Comparison of ENCODE assay signal across 21 cellular contexts in genomic region chr15:79689030-79689429, GRCh38.
"Had no signal": no experiment of that assay in that cellular context is flagged by ENCODE, and none has a peak within 500 bp of the region (broad histone marks: within the 10 kb centered on the region; RNA-seq: fewer than 3 reads in every experiment).

No MANE protein-coding gene starts in this region.

- H3K36me3 ChIP-seq: esophagus muscularis mucosa, gastrocnemius medialis, heart right ventricle, spleen, thoracic aorta, transverse colon had no signal

- ATAC-seq: gastrocnemius medialis; heart right ventricle; naive thymus-derived CD4-positive, alpha-beta T cell; psoas muscle; sciatic nerve; stimulated activated naive B cell treated with anti-CD40 and anti-IgM and Interleukin-4, amounts not matched to agents 10 μg/mL and 1 μg/mL and 100 μg/mL, for 72 hours; stimulated activated naive CD8-positive, alpha-beta T cell treated with anti-CD3 and anti-CD28 coated beads, Interleukin-15, amount 100 ng/mL, for 72 hours had no signal

- FAIRE-seq: endometrium, islet of Langerhans had no signal

- H3K4me1 ChIP-seq: esophagus muscularis mucosa, gastrocnemius medialis, heart right ventricle, psoas muscle, spleen, transverse colon had no signal

- H3K4me3 ChIP-seq: esophagus muscularis mucosa, gastrocnemius medialis, heart right ventricle, psoas muscle, spleen, thoracic aorta, transverse colon had no signal

- H3K9me3 ChIP-seq: gastrocnemius medialis, psoas muscle, thoracic aorta, transverse colon had no signal

- H3K27me3 ChIP-seq: gastrocnemius medialis, transverse colon had no signal

- DNase-seq: effector memory CD4-positive, alpha-beta T cell; gastrocnemius medialis; heart right ventricle; hypothalamus; kidney glomerular epithelial cell; naive thymus-derived CD4-positive, alpha-beta T cell; nephron progenitor cell; psoas muscle; spleen; stimulated activated CD4-positive, alpha-beta T cell treated with anti-CD3 and anti-CD28 coated beads, Interleukin-15, amount 100 ng/mL, for 24 hours; stimulated activated CD4-positive, alpha-beta T cell treated with anti-CD3 and anti-CD28 coated beads, Interleukin-2, amount 100 ng/mL, for 24 hours; stimulated activated CD4-positive, alpha-beta T cell treated with anti-CD3 and anti-CD28 coated beads, Interleukin-4, amount 100 ng/mL, for 4 hours; stimulated activated naive B cell treated with anti-CD40 and anti-IgM and Interleukin-4, amounts not matched to agents 10 μg/mL and 1 μg/mL and 100 μg/mL, for 72 hours; stimulated activated naive CD8-positive, alpha-beta T cell treated with anti-CD3 and anti-CD28 coated beads, Interleukin-15, amount 100 ng/mL, for 72 hours; transverse colon had no signal

- H3K27ac ChIP-seq: epithelial cell of prostate, esophagus muscularis mucosa, gastrocnemius medialis, heart right ventricle, psoas muscle, spleen, thoracic aorta, transverse colon had no signal
